In genomic region chr6:76439811-76440210, GRCh38 we compare ENCODE assay signal across 28 cellular contexts.
"Had no signal": no experiment of that assay in that cellular context is flagged by ENCODE, and none has a peak within 500 bp of the region (broad histone marks: within the 10 kb centered on the region; RNA-seq: fewer than 3 reads in every experiment).

No MANE protein-coding gene starts in this region.

- H3K4me3 ChIP-seq: adrenal gland, body of pancreas, esophagus muscularis mucosa, gastrocnemius medialis had no signal

- ATAC-seq: activated CD8-positive, alpha-beta T cell treated with anti-CD3 and anti-CD28 coated beads for 36 hours; activated naive CD8-positive, alpha-beta T cell treated with anti-CD3 and anti-CD28 coated beads, Interleukin-2, amount 50 U/mL, for 24 hours; activated T-cell treated with anti-CD3 and anti-CD28 coated beads, Interleukin-2, amount 50 U/mL, for 4 hours; activated T-helper 17 cell treated with anti-CD3 and anti-CD28 coated beads, Interleukin-2, amount 50 U/mL, for 72 hours; body of pancreas; effector memory CD8-positive, alpha-beta T cell; foreskin keratinocyte; gastrocnemius medialis had no signal

- H3K4me3 Mint-ChIP-seq: activated CD4-positive, alpha-beta T cell treated with anti-CD3 and anti-CD28 coated beads, Interleukin-2, amount 10 ng/mL, durations not matched to agents 7 days and 5 days; activated CD8-positive, alpha-beta T cell treated with anti-CD3 and anti-CD28 coated beads for 36 hours; activated naive CD4-positive, alpha-beta T cell treated with anti-CD3 and anti-CD28 coated beads for 36 hours; activated naive CD4-positive, alpha-beta T cell treated with anti-CD3 and anti-CD28 coated beads, Interleukin-2, amount 50 U/mL, for 24 hours; activated naive CD8-positive, alpha-beta T cell treated with anti-CD3 and anti-CD28 coated beads for 36 hours; activated naive CD8-positive, alpha-beta T cell treated with anti-CD3 and anti-CD28 coated beads, Interleukin-2, amount 50 U/mL, for 24 hours; activated T-cell treated with anti-CD3 and anti-CD28 coated beads, Interleukin-2, amount 50 U/mL, for 4 hours; activated T-helper 17 cell treated with anti-CD3 and anti-CD28 coated beads, Interleukin-2, amount 50 U/mL, for 72 hours; effector memory CD8-positive, alpha-beta T cell had no signal

- H3K27ac Mint-ChIP-seq: activated CD4-positive, alpha-beta T cell treated with anti-CD3 and anti-CD28 coated beads, Interleukin-2, amount 10 ng/mL, durations not matched to agents 7 days and 5 days; activated CD8-positive, alpha-beta T cell treated with anti-CD3 and anti-CD28 coated beads for 36 hours; activated naive CD4-positive, alpha-beta T cell treated with anti-CD3 and anti-CD28 coated beads for 36 hours; activated naive CD4-positive, alpha-beta T cell treated with anti-CD3 and anti-CD28 coated beads, Interleukin-2, amount 50 U/mL, for 24 hours; activated naive CD8-positive, alpha-beta T cell treated with anti-CD3 and anti-CD28 coated beads for 36 hours; activated naive CD8-positive, alpha-beta T cell treated with anti-CD3 and anti-CD28 coated beads, Interleukin-2, amount 50 U/mL, for 24 hours; activated T-helper 17 cell treated with anti-CD3 and anti-CD28 coated beads, Interleukin-2, amount 50 U/mL, for 72 hours; effector memory CD8-positive, alpha-beta T cell had no signal

- H3K27me3 Mint-ChIP-seq: activated CD4-positive, alpha-beta T cell treated with anti-CD3 and anti-CD28 coated beads, Interleukin-2, amount 10 ng/mL, durations not matched to agents 7 days and 5 days; activated CD8-positive, alpha-beta T cell treated with anti-CD3 and anti-CD28 coated beads for 36 hours; activated naive CD4-positive, alpha-beta T cell treated with anti-CD3 and anti-CD28 coated beads, Interleukin-2, amount 50 U/mL, for 24 hours; activated naive CD8-positive, alpha-beta T cell treated with anti-CD3 and anti-CD28 coated beads for 36 hours; activated naive CD8-positive, alpha-beta T cell treated with anti-CD3 and anti-CD28 coated beads, Interleukin-2, amount 50 U/mL, for 24 hours; activated T-helper 17 cell treated with anti-CD3 and anti-CD28 coated beads, Interleukin-2, amount 50 U/mL, for 72 hours; effector memory CD8-positive, alpha-beta T cell had no signal

- H3K36me3 Mint-ChIP-seq: activated naive CD4-positive, alpha-beta T cell treated with anti-CD3 and anti-CD28 coated beads, Interleukin-2, amount 50 U/mL, for 24 hours; activated naive CD8-positive, alpha-beta T cell treated with anti-CD3 and anti-CD28 coated beads for 36 hours had no signal

- H3K4me1 Mint-ChIP-seq: activated CD4-positive, alpha-beta T cell treated with anti-CD3 and anti-CD28 coated beads, Interleukin-2, amount 10 ng/mL, durations not matched to agents 7 days and 5 days; activated naive CD4-positive, alpha-beta T cell treated with anti-CD3 and anti-CD28 coated beads, Interleukin-2, amount 50 U/mL, for 24 hours; activated naive CD8-positive, alpha-beta T cell treated with anti-CD3 and anti-CD28 coated beads for 36 hours; activated naive CD8-positive, alpha-beta T cell treated with anti-CD3 and anti-CD28 coated beads, Interleukin-2, amount 50 U/mL, for 24 hours; activated T-helper 17 cell treated with anti-CD3 and anti-CD28 coated beads, Interleukin-2, amount 50 U/mL, for 72 hours had no signal

- H3K9me3 Mint-ChIP-seq: activated naive CD8-positive, alpha-beta T cell treated with anti-CD3 and anti-CD28 coated beads, Interleukin-2, amount 50 U/mL, for 24 hours had no signal

- H3K27me3 ChIP-seq: adrenal gland, body of pancreas, esophagus muscularis mucosa, foreskin keratinocyte, gastrocnemius medialis had no signal

- H3K36me3 ChIP-seq: adrenal gland, esophagus muscularis mucosa, gastrocnemius medialis had no signal

- H3K9me3 ChIP-seq: adrenal gland, body of pancreas, esophagus muscularis mucosa, gastrocnemius medialis had no signal

- H3K27ac ChIP-seq: adrenal gland, body of pancreas, esophagus muscularis mucosa, foreskin keratinocyte, gastrocnemius medialis had no signal

- H3K4me1 ChIP-seq: adrenal gland, body of pancreas, esophagus muscularis mucosa, foreskin keratinocyte had no signal

- DNase-seq: activated CD4-positive, alpha-beta T cell treated with anti-CD3 and anti-CD28 coated beads for 1 hour; activated CD4-positive, alpha-beta T cell treated with anti-CD3 and anti-CD28 coated beads for 4 hours; activated CD4-positive, alpha-beta T cell treated with anti-CD3 and anti-CD28 coated beads, Interleukin-2, amount 10 ng/mL, durations not matched to agents 7 days and 5 days; activated CD4-positive, alpha-beta T cell treated with anti-CD3 and anti-CD28 coated beads, Interleukin-2, amount 50 U/mL, for 4 hours; activated CD8-positive, alpha-beta memory T cell treated with anti-CD3 and anti-CD28 coated beads for 24 hours; activated CD8-positive, alpha-beta T cell treated with anti-CD3 and anti-CD28 coated beads for 36 hours; activated effector memory CD4-positive, alpha-beta T cell treated with anti-CD3 and anti-CD28 coated beads, Interleukin-2, amount 50 U/mL, for 16 hours; activated naive CD4-positive, alpha-beta T cell treated with anti-CD3 and anti-CD28 coated beads for 36 hours; activated naive CD8-positive, alpha-beta T cell treated with anti-CD3 and anti-CD28 coated beads for 36 hours; activated naive CD8-positive, alpha-beta T cell treated with anti-CD3 and anti-CD28 coated beads, Interleukin-2, amount 50 U/mL, for 24 hours; activated T-cell treated with anti-CD3 and anti-CD28 coated beads, Interleukin-2, amount 50 U/mL, for 4 hours; adrenal gland; amygdala; aorta; body of pancreas; caudate nucleus; cortex of kidney; dermis blood vessel endothelial cell; effector CD4-positive, alpha-beta T cell; effector memory CD8-positive, alpha-beta T cell; erythroblast; foreskin keratinocyte; gastrocnemius medialis; glutamatergic neuron; T-helper 2 cell had no signal
